In genomic region chrX:48910926-48911406, GRCh38 we compare ENCODE assay signal across 1 cellular context.
A peak's percentile ranks its signal among the peaks of the same experiment; 100 is the strongest.
TF ChIP-seq lines count a peak whose summit lies in the region.

No MANE protein-coding gene starts in this region.

TF ChIP-seq in HepG2, 621 proteins besides CTCF, POLR2A, EP300 and RAD21:
- TF ChIP-seq JDP2 (CRISPR knock-in tag; IDR thresholded peaks at IDR 0.05; ENCODE audit: borderline replicate concordance): no peak
- TF ChIP-seq, protein P1, sequence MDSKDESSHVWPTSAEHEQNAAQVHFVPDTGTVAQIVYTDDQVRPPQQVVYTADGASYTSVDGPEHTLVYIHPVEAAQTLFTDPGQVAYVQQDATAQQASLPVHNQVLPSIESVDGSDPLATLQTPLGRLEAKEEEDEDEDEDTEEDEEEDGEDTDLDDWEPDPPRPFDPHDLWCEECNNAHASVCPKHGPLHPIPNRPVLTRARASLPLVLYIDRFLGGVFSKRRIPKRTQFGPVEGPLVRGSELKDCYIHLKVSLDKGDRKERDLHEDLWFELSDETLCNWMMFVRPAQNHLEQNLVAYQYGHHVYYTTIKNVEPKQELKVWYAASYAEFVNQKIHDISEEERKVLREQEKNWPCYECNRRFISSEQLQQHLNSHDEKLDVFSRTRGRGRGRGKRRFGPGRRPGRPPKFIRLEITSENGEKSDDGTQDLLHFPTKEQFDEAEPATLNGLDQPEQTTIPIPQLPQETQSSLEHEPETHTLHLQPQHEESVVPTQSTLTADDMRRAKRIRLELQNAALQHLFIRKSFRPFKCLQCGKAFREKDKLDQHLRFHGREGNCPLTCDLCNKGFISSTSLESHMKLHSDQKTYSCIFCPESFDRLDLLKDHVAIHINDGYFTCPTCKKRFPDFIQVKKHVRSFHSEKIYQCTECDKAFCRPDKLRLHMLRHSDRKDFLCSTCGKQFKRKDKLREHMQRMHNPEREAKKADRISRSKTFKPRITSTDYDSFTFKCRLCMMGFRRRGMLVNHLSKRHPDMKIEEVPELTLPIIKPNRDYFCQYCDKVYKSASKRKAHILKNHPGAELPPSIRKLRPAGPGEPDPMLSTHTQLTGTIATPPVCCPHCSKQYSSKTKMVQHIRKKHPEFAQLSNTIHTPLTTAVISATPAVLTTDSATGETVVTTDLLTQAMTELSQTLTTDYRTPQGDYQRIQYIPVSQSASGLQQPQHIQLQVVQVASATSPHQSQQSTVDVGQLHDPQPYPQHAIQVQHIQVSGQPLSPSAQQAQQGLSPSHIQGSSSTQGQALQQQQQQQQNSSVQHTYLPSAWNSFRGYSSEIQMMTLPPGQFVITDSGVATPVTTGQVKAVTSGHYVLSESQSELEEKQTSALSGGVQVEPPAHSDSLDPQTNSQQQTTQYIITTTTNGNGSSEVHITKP (CRISPR knock-in tag; IDR thresholded peaks at IDR 0.05; ENCODE audit: low read depth): peak; percentile 81
